In the genomic region with DNA sequence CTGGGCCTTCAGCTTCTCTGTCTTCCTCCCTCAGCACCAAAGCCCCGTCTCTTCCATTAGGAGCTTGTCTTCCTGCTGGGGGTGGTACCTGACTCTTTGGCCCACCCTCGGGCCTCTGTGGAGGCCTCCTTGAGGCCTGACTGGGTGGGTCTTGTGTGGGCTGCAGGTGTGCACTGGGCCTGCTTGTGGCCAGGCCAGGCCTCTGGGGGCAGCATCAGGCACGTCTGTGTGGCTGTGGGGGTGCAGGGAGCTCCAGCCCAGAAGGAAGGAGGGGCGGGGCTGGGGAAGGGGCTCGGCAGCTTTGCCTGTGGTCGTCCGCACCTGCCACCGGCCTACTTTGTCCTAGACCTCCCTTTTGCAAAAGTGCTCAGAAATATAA, we compare ENCODE assay signal across 1 cellular context.
TF ChIP-seq lines count a peak whose summit lies in the region.

No MANE protein-coding gene starts in this region.

TF ChIP-seq in IMR-90, 13 proteins besides CTCF, POLR2A, EP300 and RAD21:
- TF ChIP-seq MAZ (IDR thresholded peaks at IDR 0.05; ENCODE audit: borderline replicate concordance, low read depth, low read length) (no peak), RFX5 (IDR thresholded peaks at IDR 0.05; ENCODE audit: low read depth, low read length) (no peak), SMC3 (IDR thresholded peaks at IDR 0.05; ENCODE audit: low read depth, low read length) (no peak), RCOR1 (IDR thresholded peaks at IDR 0.05; ENCODE audit: insufficient replicate concordance, low read length) (no peak), BHLHE40 (IDR thresholded peaks at IDR 0.05; ENCODE audit: low read depth, low read length) (no peak), MXI1 (IDR thresholded peaks at IDR 0.05; ENCODE audit: borderline replicate concordance, low read depth, low read length) (no peak), NFE2L2 (IDR thresholded peaks at IDR 0.05; ENCODE audit: low read depth, low read length) (no peak), CEBPB (IDR thresholded peaks at IDR 0.05; ENCODE audit: low read depth, low read length) (no peak), MAFK (IDR thresholded peaks at IDR 0.05; ENCODE audit: low read depth, low read length) (no peak)
- TF ChIP-seq, protein P1, sequence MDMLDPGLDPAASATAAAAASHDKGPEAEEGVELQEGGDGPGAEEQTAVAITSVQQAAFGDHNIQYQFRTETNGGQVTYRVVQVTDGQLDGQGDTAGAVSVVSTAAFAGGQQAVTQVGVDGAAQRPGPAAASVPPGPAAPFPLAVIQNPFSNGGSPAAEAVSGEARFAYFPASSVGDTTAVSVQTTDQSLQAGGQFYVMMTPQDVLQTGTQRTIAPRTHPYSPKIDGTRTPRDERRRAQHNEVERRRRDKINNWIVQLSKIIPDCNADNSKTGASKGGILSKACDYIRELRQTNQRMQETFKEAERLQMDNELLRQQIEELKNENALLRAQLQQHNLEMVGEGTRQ (IDR thresholded peaks at IDR 0.05; ENCODE audit: low read depth, low read length): no peak
- TF ChIP-seq, protein P2, sequence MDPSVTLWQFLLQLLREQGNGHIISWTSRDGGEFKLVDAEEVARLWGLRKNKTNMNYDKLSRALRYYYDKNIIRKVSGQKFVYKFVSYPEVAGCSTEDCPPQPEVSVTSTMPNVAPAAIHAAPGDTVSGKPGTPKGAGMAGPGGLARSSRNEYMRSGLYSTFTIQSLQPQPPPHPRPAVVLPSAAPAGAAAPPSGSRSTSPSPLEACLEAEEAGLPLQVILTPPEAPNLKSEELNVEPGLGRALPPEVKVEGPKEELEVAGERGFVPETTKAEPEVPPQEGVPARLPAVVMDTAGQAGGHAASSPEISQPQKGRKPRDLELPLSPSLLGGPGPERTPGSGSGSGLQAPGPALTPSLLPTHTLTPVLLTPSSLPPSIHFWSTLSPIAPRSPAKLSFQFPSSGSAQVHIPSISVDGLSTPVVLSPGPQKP (IDR thresholded peaks at IDR 0.05; ENCODE audit: borderline replicate concordance, low read depth, low read length): no peak
